In genomic region chr10:133373104-133373624, GRCh38 we compare ENCODE assay signal across 1 cellular context.
TF ChIP-seq lines count a peak whose summit lies in the region.

TSS of gene ECHS1 (minus strand) at chr10:133373354. CDS start at chr10:133373333, 21 bp downstream.

TF ChIP-seq in K562, 482 proteins besides CTCF, POLR2A, EP300 and RAD21 (continued from another document and continues in another):
- TF ChIP-seq CREB3L1 (IDR thresholded peaks at IDR 0.05; ENCODE audit: borderline replicate concordance, low read depth) (peak; percentile 78), SIX5 (IDR thresholded peaks at IDR 0.05; ENCODE audit: borderline replicate concordance in 1 of 2, insufficient read depth in 1 of 2, low read depth in 1 of 2, low read length in 2 of 2) (no peak), MTA3 (IDR thresholded peaks at IDR 0.05; ENCODE audit: borderline replicate concordance) (no peak), ZBTB11 (CRISPR knock-in tag; IDR thresholded peaks at IDR 0.05) (no peak), CCAR2 (IDR thresholded peaks at IDR 0.05; ENCODE audit: low read depth, low read length) (no peak), POLR2B (IDR thresholded peaks at IDR 0.05; ENCODE audit: low read depth, partially characterized antibody) (peak; percentile 50), PHF20 (IDR thresholded peaks at IDR 0.05; ENCODE audit: partially characterized antibody) (peak; percentile 44), ZBTB2 (IDR thresholded peaks at IDR 0.05) (no peak), CREBBP (IDR thresholded peaks at IDR 0.05; ENCODE audit: low read depth, low read length) (no peak), MNT (conservative IDR thresholded peaks at IDR 0.05) (no peak), XRCC5 (IDR thresholded peaks at IDR 0.05; ENCODE audit: low read depth, low read length) (no peak), PTRF (tag; IDR thresholded peaks at IDR 0.05) (no peak), RBM25 (IDR thresholded peaks at IDR 0.05; ENCODE audit: low read depth, low read length, severe bottlenecking) (peak; percentile 100), MYC (IDR thresholded peaks at IDR 0.05; ENCODE audit: low read depth, low read length) (0 out of 2 replicates have a peak, but pooled peaks have one; percentile 22), MYC (CRISPR knock-in tag; IDR thresholded peaks at IDR 0.05; ENCODE audit: borderline replicate concordance, low read depth) (no peak), ZNF699 (CRISPR knock-in tag; IDR thresholded peaks at IDR 0.05; ENCODE audit: insufficient replicate concordance) (no peak), EHMT2 (IDR thresholded peaks at IDR 0.05) (no peak), BCL6 (CRISPR knock-in tag; IDR thresholded peaks at IDR 0.05) (no peak), ATF2 (CRISPR knock-in tag; IDR thresholded peaks at IDR 0.05) (no peak), MAFF (IDR thresholded peaks at IDR 0.05; ENCODE audit: low read length) (peak; percentile 38; the same call in 1 of the 2 replicates), THAP12 (CRISPR knock-in tag; IDR thresholded peaks at IDR 0.05) (no peak), PRDM10 (IDR thresholded peaks at IDR 0.05; ENCODE audit: partially characterized antibody) (no peak), WHSC1 (IDR thresholded peaks at IDR 0.05; ENCODE audit: low read length) (no peak), TFAP4 (CRISPR knock-in tag; IDR thresholded peaks at IDR 0.05; ENCODE audit: borderline replicate concordance) (peak; percentile 60; the same call in 1 of the 2 replicates), MTA1 (IDR thresholded peaks at IDR 0.05; ENCODE audit: borderline replicate concordance) (no peak), KLF10 (CRISPR knock-in tag; IDR thresholded peaks at IDR 0.05) (no peak), KLF13 (tag; IDR thresholded peaks at IDR 0.05; ENCODE audit: borderline replicate concordance, low read depth) (peak; percentile 80; the same call in 1 of the 2 replicates), ZFX (CRISPR knock-in tag; IDR thresholded peaks at IDR 0.05) (peak; percentile 52), ZNF174 (CRISPR knock-in tag; IDR thresholded peaks at IDR 0.05) (no peak), LCOR (CRISPR knock-in tag; IDR thresholded peaks at IDR 0.05) (no peak), E2F8 (IDR thresholded peaks at IDR 0.05; ENCODE audit: low read depth, partially characterized antibody) (no peak), ATF6 (CRISPR knock-in tag; IDR thresholded peaks at IDR 0.05) (no peak), KDM4B (IDR thresholded peaks at IDR 0.05; ENCODE audit: borderline replicate concordance in 2 of 2, low read depth in 1 of 2) (no peak; a peak in 1 of 4 replicates), NEUROD1 (IDR thresholded peaks at IDR 0.05; ENCODE audit: borderline replicate concordance, low read depth, low read length, partially characterized antibody) (peak; percentile 48), ARNT (IDR thresholded peaks at IDR 0.05) (no peak)
